In the genomic region with DNA sequence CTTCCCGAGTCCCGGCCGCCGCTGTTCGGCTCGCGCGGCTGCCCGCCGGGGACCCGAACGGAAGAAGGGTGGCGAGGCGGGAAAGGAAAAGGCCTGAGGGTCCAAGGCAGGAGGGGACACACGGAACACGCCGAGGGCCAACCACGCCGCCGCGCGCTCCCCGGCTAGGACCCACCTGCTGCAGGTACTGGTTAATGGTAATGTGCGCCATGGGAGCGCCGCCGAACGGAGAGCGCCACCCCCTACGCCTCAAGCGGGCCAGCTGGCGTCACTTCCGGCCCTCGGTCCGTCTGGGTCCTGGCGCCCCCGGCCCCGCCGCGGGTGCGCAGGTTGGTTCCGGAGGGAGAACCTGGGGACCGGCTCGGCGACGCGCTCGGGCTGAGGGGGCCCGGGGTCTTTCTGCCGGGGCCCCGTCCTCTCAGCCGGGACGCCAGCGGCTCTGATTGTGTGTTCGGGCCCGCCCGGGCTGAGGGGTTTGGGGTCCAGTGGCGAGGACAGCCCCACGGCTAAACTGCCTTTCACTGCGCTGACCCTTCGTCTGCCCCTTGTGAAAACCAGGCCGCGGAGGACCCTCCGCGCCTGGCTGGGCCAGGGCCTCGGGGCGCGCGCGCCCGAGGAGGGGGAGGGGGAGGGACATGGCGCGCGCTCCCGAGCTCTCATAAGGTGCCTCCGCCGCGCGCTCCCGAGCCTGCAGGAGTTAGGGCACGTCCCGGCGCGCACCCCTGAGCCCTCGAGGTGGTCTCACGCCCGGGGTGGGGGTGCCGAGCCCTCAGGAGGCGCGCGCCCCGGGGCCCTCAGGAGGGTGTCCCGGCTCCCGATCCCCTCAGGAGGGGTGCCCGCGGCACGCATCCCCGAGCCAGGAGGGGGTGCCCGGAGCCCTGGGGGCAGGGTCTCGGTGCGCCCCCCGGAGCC, we compare ENCODE assay signal across 8 cellular contexts. TPM values are rescaled to one million over a fixed set of nuclear protein-coding genes. Genes with fewer than 3 reads are reported as not detected.
A peak's percentile ranks its signal among the peaks of the same experiment; 100 is the strongest.
DNase-seq lines count a peak whose midpoint lies in the region; ATAC-seq and TF ChIP-seq lines count a peak whose summit lies in the region.

A gene (minus strand): TSS at position 246 of the 912 bp plus-strand sequence. CDS start 35 bp downstream, at position 211.

- peaks cover 87% of the 10 kb centered on the region for H3K79me2 ChIP-seq in PC-3 (ENCODE audit: low read length)

- no peak for TF ChIP-seq CTCF in PC-3 (conservative IDR thresholded peaks at IDR 0.05; ENCODE audit: low read depth, low read length)
- TF ChIP-seq CTCF in epithelial cell of proximal tubule (conservative IDR thresholded peaks at IDR 0.05; ENCODE audit: low read depth, low read length) = no peak

- POLR2A ChIA-PET in PC-3 (lab: Charles Lee; ENCODE audit: unreplicated experiment) = interaction anchor here (0.6 kb wide), 1 partner anchor 121 kb away, joined by 4 read pairs; no protein-coding TSS in a partner anchor

- H3K9ac ChIP-seq in PC-3 (ENCODE audit: low read length) = peak within 1 kb of the TSS; percentile 99
- H3K9ac ChIP-seq in mucosa of rectum (ENCODE audit: low read depth in 1 of 2, low read length in 2 of 2) = peak within 1 kb of the TSS; percentile 95 to 96

- H3K36me3 ChIP-seq in PC-3 (ENCODE audit: low read depth, low read length) (peaks cover 13% of the 10 kb centered on the region), mucosa of rectum (ENCODE audit: control insufficient read depth in 2 of 2, insufficient read depth in 2 of 2, low read length in 2 of 2) (peaks cover 4 to 16% of the 10 kb centered on the region in 2 donors)

- H3K4me1 ChIP-seq in PC-3 (ENCODE audit: insufficient read depth, low read length) (peaks cover 36% of the 10 kb centered on the region), mucosa of rectum (ENCODE audit: control insufficient read depth in 2 of 2, insufficient read depth in 2 of 2, low read length in 2 of 2) (peaks cover 10 to 17% of the 10 kb centered on the region in 2 donors)

- H3K9me3 ChIP-seq in PC-3 (ENCODE audit: low read length) (no peaks in the 10 kb centered on the region), mucosa of rectum (ENCODE audit: control insufficient read depth in 2 of 2, low read length in 2 of 2) (no peaks in the 10 kb centered on the region)

- H2AFZ ChIP-seq in PC-3 (ENCODE audit: low read length) = peak within 1 kb of the TSS; percentile 84

- intact Hi-C loops in PC-3 (cut with micrococcal nuclease) = no loop called here

- H3K27ac ChIP-seq in PC-3 (ENCODE audit: low read length) (peak within 1 kb of the TSS; percentile 82), mucosa of rectum (ENCODE audit: low read depth in 2 of 2, low read length in 2 of 2) (peak within 1 kb of the TSS; percentile 99)

- H3K4me2 ChIP-seq in PC-3 (ENCODE audit: low read length) = peak within 1 kb of the TSS; percentile 99

- H3K9me2 ChIP-seq in PC-3 (replicated peaks; ENCODE audit: low read length) = no peaks in the 10 kb centered on the region

- H3K27me3 ChIP-seq in PC-3 (ENCODE audit: low read length) (no peaks in the 10 kb centered on the region), mucosa of rectum (ENCODE audit: control insufficient read depth in 2 of 2, insufficient read depth in 2 of 2, low read length in 2 of 2) (no peaks in the 10 kb centered on the region)

- DNase-seq in DMS 273 (lab: John Stamatoyannopoulos, UW; ENCODE audit: unreplicated experiment) (peak; percentile 96), HuH-7.5 (ENCODE audit: low spot score) (peak; percentile 67), PC-3 (peak; percentile 86), activated T-cell treated with anti-CD3 and anti-CD28 coated beads for 48 hours (ENCODE audit: low read depth) (peak; percentile 93), epithelial cell of proximal tubule (ENCODE audit: low read depth) (no peak)
- peak; percentile 93 for DNase-seq in stimulated activated CD8-positive, alpha-beta memory T cell treated with anti-CD3 and anti-CD28 coated beads, Interleukin-4, amount 100 ng/mL, for 48 hours

- no peaks in the 10 kb centered on the region for H3F3A ChIP-seq in PC-3 (ENCODE audit: low read length, unreplicated experiment)

- no TSS peak for BruUV-seq in PC-3 (replicated peaks; lab: Mats Ljungman, UMichigan)

- H3K4me3 ChIP-seq in PC-3 (ENCODE audit: low read length) = peak within 1 kb of the TSS; percentile 99
- peak within 1 kb of the TSS; percentile 96 for H3K4me3 ChIP-seq in epithelial cell of proximal tubule (ENCODE audit: low read depth, low read length)
- peak within 1 kb of the TSS; percentile 75 to 89 for H3K4me3 ChIP-seq in mucosa of rectum (ENCODE audit: low read length in 2 of 2)

- ATAC-seq in GM21515 (IDR thresholded peaks at IDR 0.05; ENCODE audit: unreplicated experiment) = peak; percentile 76
- peak; percentile 59 for ATAC-seq in PC-3

- CTCF ChIA-PET in PC-3 (lab: Charles Lee) = interaction anchor here (0.8 kb wide), 1 partner anchor 150 kb away, joined by 4 read pairs; no protein-coding TSS in a partner anchor

- H4K20me1 ChIP-seq in PC-3 (ENCODE audit: low read length) = peaks cover 27% of the 10 kb centered on the region

RNA-seq across cellular contexts. Expression of the gene that starts here (rescaled TPM):
- 35.1 and 39.4 TPM in 2 replicates for total RNA-seq in PC-3 (2014; rRNA removed)
- 40.9 and 56.2 TPM in 2 replicates for total RNA-seq in epithelial cell of proximal tubule
